In the genomic region with DNA sequence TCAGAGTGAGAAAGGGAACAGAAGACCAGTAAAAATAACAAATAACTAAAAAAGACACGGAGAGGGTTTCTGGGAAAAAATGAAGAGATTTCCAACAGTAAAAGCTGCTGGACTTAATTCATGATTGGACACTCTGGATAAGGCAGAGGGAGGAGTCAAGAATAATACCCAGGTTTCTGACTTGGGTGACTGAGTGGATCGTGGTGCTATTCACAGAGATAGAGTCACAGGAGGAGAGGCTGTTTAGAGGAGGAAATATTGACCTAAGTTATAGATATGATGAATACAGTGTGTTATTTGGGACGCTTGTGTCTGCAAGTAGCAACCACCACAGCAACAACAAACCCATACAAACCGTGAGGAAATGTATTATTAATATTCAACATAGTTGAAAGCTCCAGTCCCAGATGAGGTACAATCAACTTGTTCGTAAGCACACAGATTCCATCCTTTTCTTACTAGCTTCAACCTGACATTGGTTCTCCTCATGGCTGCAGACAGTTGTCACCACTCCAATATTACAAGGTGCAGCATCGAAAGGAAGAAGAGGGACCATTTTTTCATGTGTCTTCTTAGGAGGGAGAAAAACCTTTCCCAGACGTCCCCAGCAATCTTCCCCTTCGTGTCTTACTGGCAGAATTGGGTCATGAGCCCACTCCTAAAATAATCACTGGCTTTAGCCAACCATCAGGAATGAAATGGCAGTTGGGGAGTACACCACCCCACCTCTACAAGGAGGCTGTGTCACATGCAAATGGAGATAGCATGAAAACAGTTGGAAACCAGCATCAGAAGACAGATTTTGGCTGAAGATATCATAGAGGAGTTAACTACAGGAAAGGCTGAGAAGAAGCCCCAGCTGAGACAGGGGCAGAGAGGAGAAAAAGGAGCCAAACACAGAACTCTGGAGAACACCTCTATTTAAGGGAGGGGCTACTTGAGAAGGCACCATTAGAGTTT, we compare ENCODE assay signal across 19 cellular contexts.
"Had no signal": no experiment of that assay in that cellular context is flagged by ENCODE, and none has a peak within 500 bp of the region (broad histone marks: within the 10 kb centered on the region; RNA-seq: fewer than 3 reads in every experiment).

No MANE protein-coding gene starts in this region.

- H3K4me1 ChIP-seq: lower lobe of right lung, sigmoid colon had no signal

- H3K4me3 ChIP-seq: esophagus squamous epithelium, lower lobe of right lung, psoas muscle, sigmoid colon, stomach, thyroid gland, vagina had no signal

- DNase-seq: effector memory CD4-positive, alpha-beta T cell; esophagus squamous epithelium; foreskin melanocyte; left ventricle myocardium superior; lower lobe of right lung; naive thymus-derived CD8-positive, alpha-beta T cell; nephron progenitor cell; nucleus accumbens; psoas muscle; right cardiac atrium; sigmoid colon; stimulated activated CD4-positive, alpha-beta T cell treated with anti-CD3 and anti-CD28 coated beads, Interleukin-2, amount 100 ng/mL, for 24 hours; stimulated activated CD4-positive, alpha-beta T cell treated with anti-CD3 and anti-CD28 coated beads, Interleukin-4, amount 100 ng/mL, for 24 hours; stimulated activated naive CD4-positive, alpha-beta T cell treated with Interleukin-2 at 50 U/mL for 16 hours; stomach; thyroid gland had no signal

- H3K27ac ChIP-seq: esophagus squamous epithelium, lower lobe of right lung, psoas muscle, sigmoid colon, stomach, thyroid gland, vagina had no signal

- H3K36me3 ChIP-seq: esophagus squamous epithelium, lower lobe of right lung, sigmoid colon, stomach, thyroid gland, vagina had no signal

- H3K36me3 Mint-ChIP-seq: naive thymus-derived CD8-positive, alpha-beta T cell; stimulated activated effector memory CD8-positive, alpha-beta T cell treated with anti-CD3 and anti-CD28 coated beads, Interleukin-12 subunit alpha, Interleukin-12 subunit beta, amount 100 ng/mL, for 72 hours had no signal

- H3K27me3 ChIP-seq: esophagus squamous epithelium, sigmoid colon, stomach, thyroid gland, vagina had no signal

- H3K9me3 Mint-ChIP-seq: dendritic cell treated with granulocyte-macrophage colony-stimulating factor and Interleukin-4, amounts not matched to agents 40 ng/mL and 50 ng/mL, for 4 days; naive thymus-derived CD8-positive, alpha-beta T cell; nephron progenitor cell; stimulated activated effector memory CD8-positive, alpha-beta T cell treated with anti-CD3 and anti-CD28 coated beads, Interleukin-12 subunit alpha, Interleukin-12 subunit beta, amount 100 ng/mL, for 72 hours had no signal

- H3K27ac Mint-ChIP-seq: dendritic cell treated with granulocyte-macrophage colony-stimulating factor and Interleukin-4, amounts not matched to agents 40 ng/mL and 50 ng/mL, for 4 days; nephron progenitor cell; stimulated activated effector memory CD8-positive, alpha-beta T cell treated with anti-CD3 and anti-CD28 coated beads, Interleukin-12 subunit alpha, Interleukin-12 subunit beta, amount 100 ng/mL, for 72 hours had no signal

- H3K9me3 ChIP-seq: esophagus squamous epithelium, lower lobe of right lung, psoas muscle, sigmoid colon, stomach, thyroid gland, vagina had no signal

- ATAC-seq: left ventricle myocardium superior; lower lobe of right lung; naive thymus-derived CD8-positive, alpha-beta T cell; psoas muscle; right cardiac atrium; stimulated activated effector memory CD8-positive, alpha-beta T cell treated with anti-CD3 and anti-CD28 coated beads, Interleukin-12 subunit alpha, Interleukin-12 subunit beta, amount 100 ng/mL, for 72 hours had no signal

- H3K4me3 Mint-ChIP-seq: dendritic cell treated with granulocyte-macrophage colony-stimulating factor and Interleukin-4, amounts not matched to agents 40 ng/mL and 50 ng/mL, for 4 days; naive thymus-derived CD8-positive, alpha-beta T cell; nephron progenitor cell; stimulated activated effector memory CD8-positive, alpha-beta T cell treated with anti-CD3 and anti-CD28 coated beads, Interleukin-12 subunit alpha, Interleukin-12 subunit beta, amount 100 ng/mL, for 72 hours had no signal
